In genomic region chr5:147286296-147286695, GRCh38 we compare ENCODE assay signal across 34 cellular contexts. TPM values are rescaled to one million over a fixed set of nuclear protein-coding genes. Genes with fewer than 3 reads are reported as not detected.
"Had no signal": no experiment of that assay in that cellular context is flagged by ENCODE, and none has a peak within 500 bp of the region (broad histone marks: within the 10 kb centered on the region; RNA-seq: fewer than 3 reads in every experiment).

No MANE protein-coding gene starts in this region.

- H3K9me3 ChIP-seq: ascending aorta, Peyer's patch, SJSA1, SK-N-SH had no signal

- ATAC-seq: activated CD8-positive, alpha-beta T cell treated with anti-CD3 and anti-CD28 coated beads for 36 hours; PC-3 had no signal

- H3K36me3 Mint-ChIP-seq: activated naive CD4-positive, alpha-beta T cell treated with anti-CD3 and anti-CD28 coated beads, Interleukin-2, amount 50 U/mL, for 24 hours; activated naive CD8-positive, alpha-beta T cell treated with anti-CD3 and anti-CD28 coated beads, Interleukin-2, amount 10 ng/mL, durations not matched to agents 7 days and 5 days had no signal

- FAIRE-seq: TTC549 had no signal

- H3K27ac Mint-ChIP-seq: activated CD4-positive, alpha-beta T cell treated with anti-CD3 and anti-CD28 coated beads, Interleukin-2, amount 10 ng/mL, durations not matched to agents 24 days and 14 days; activated CD8-positive, alpha-beta T cell treated with anti-CD3 and anti-CD28 coated beads for 36 hours; activated naive CD4-positive, alpha-beta T cell treated with anti-CD3 and anti-CD28 coated beads, Interleukin-2, amount 50 U/mL, for 24 hours; activated naive CD8-positive, alpha-beta T cell treated with anti-CD3 and anti-CD28 coated beads, Interleukin-2, amount 10 ng/mL, durations not matched to agents 7 days and 5 days; activated T-helper 2 cell treated with anti-CD3 and anti-CD28 coated beads, Interferon-gamma antibody, Interleukin-2, Interleukin-4, amounts not matched to agents 10 μg/mL and 5 μg/mL and 100 μg/mL, durations not matched to agents 14 hours and 24 hours and 36 hours; T-helper 1 cell treated with Interleukin-12 subunit alpha and Interleukin-12 subunit beta and Interleukin-4 antibody, amounts not matched to agents 30 μg/mL and 1 μg/mL, for 36 hours; T-helper 2 cell treated with Interferon-gamma antibody and Interleukin-4, amounts not matched to agents 5 μg/mL and 100 μg/mL, for 36 hours had no signal

- H3K27ac ChIP-seq: ascending aorta, brain microvascular endothelial cell, KMS-11, Peyer's patch, SJSA1 had no signal

- H3K9me2 ChIP-seq: SK-N-SH had no signal

- H3K4me1 Mint-ChIP-seq: activated CD4-positive, alpha-beta T cell treated with anti-CD3 and anti-CD28 coated beads, Interleukin-2, amount 10 ng/mL, durations not matched to agents 24 days and 14 days; activated naive CD4-positive, alpha-beta T cell treated with anti-CD3 and anti-CD28 coated beads, Interleukin-2, amount 50 U/mL, for 24 hours; activated naive CD8-positive, alpha-beta T cell treated with anti-CD3 and anti-CD28 coated beads, Interleukin-2, amount 10 ng/mL, durations not matched to agents 7 days and 5 days had no signal

- H3K4me2 ChIP-seq: KMS-11, SK-N-SH had no signal

- H3K9me3 Mint-ChIP-seq: activated T-helper 2 cell treated with anti-CD3 and anti-CD28 coated beads, Interferon-gamma antibody, Interleukin-2, Interleukin-4, amounts not matched to agents 10 μg/mL and 5 μg/mL and 100 μg/mL, durations not matched to agents 14 hours and 24 hours and 36 hours; T-helper 2 cell treated with Interferon-gamma antibody and Interleukin-4, amounts not matched to agents 5 μg/mL and 100 μg/mL, for 36 hours had no signal

- H3K36me3 ChIP-seq: ascending aorta, brain microvascular endothelial cell, Peyer's patch, SJSA1 had no signal

- H3K4me3 Mint-ChIP-seq: activated CD4-positive, alpha-beta T cell treated with anti-CD3 and anti-CD28 coated beads, Interleukin-2, amount 10 ng/mL, durations not matched to agents 24 days and 14 days; activated CD8-positive, alpha-beta T cell treated with anti-CD3 and anti-CD28 coated beads for 36 hours; activated naive CD4-positive, alpha-beta T cell treated with anti-CD3 and anti-CD28 coated beads, Interleukin-2, amount 50 U/mL, for 24 hours; activated naive CD8-positive, alpha-beta T cell treated with anti-CD3 and anti-CD28 coated beads, Interleukin-2, amount 10 ng/mL, durations not matched to agents 7 days and 5 days; T-helper 1 cell treated with Interleukin-12 subunit alpha and Interleukin-12 subunit beta and Interleukin-4 antibody, amounts not matched to agents 30 μg/mL and 1 μg/mL, for 36 hours; T-helper 2 cell treated with Interferon-gamma antibody and Interleukin-4, amounts not matched to agents 5 μg/mL and 100 μg/mL, for 36 hours had no signal

- H3K27me3 Mint-ChIP-seq: activated CD4-positive, alpha-beta T cell treated with anti-CD3 and anti-CD28 coated beads, Interleukin-2, amount 10 ng/mL, durations not matched to agents 24 days and 14 days; activated naive CD8-positive, alpha-beta T cell treated with anti-CD3 and anti-CD28 coated beads, Interleukin-2, amount 10 ng/mL, durations not matched to agents 7 days and 5 days had no signal

- H3K4me3 ChIP-seq: ascending aorta, Peyer's patch, SJSA1 had no signal

- H3K4me1 ChIP-seq: ascending aorta, Peyer's patch, SJSA1 had no signal

- DNase-seq: activated CD4-positive, alpha-beta T cell treated with anti-CD3 and anti-CD28 coated beads, Interleukin-2, amount 10 ng/mL, durations not matched to agents 24 days and 14 days; activated CD4-positive, alpha-beta T cell treated with anti-CD3 and anti-CD28 coated beads, Interleukin-2, amount 50 U/mL, for 4 hours; activated CD8-positive, alpha-beta T cell treated with anti-CD3 and anti-CD28 coated beads for 36 hours; activated gamma-delta T cell; activated naive CD4-positive, alpha-beta T cell treated with Interleukin-2 at 50 U/mL for 16 hours; activated naive CD8-positive, alpha-beta T cell treated with anti-CD3 and anti-CD28 coated beads, Interleukin-2, amount 10 ng/mL, durations not matched to agents 7 days and 5 days; activated T-cell treated with anti-CD3 and anti-CD28 coated beads, Interleukin-2, amount 50 U/mL, for 1 hour; amygdala; brain microvascular endothelial cell; central memory CD4-positive, alpha-beta T cell; NCI-H1092 treated with DMSO at 0.1 percent for 48 hours; NCI-H1417; NCI-H146; NCI-H187; NCI-H2029 treated with DMSO at 0.1 percent for 48 hours; NCI-H2107; NCI-H2171; NCI-H446; NCI-H524; NK-92 treated with Interleukin-12 subunit alpha and Interleukin-12 subunit beta, amount 100 ng/mL, for 24 hours; PC-3; Peyer's patch; RPMI8226; SHP77 treated with DMSO at 0.1 percent for 48 hours; SK-N-SH had no signal

- H3K27me3 ChIP-seq: ascending aorta, brain microvascular endothelial cell, Peyer's patch, SJSA1 had no signal

RNA-seq across cellular contexts. Expression of gene STK32A, which starts 51.5 kb away (rescaled TPM):
- total RNA-seq: activated CD4-positive, alpha-beta T cell treated with anti-CD3 and anti-CD28 coated beads, Interleukin-2, amount 10 ng/mL, durations not matched to agents 24 days and 14 days; activated CD8-positive, alpha-beta memory T cell treated with anti-CD3 and anti-CD28 coated beads for 36 hours; activated CD8-positive, alpha-beta T cell treated with anti-CD3 and anti-CD28 coated beads for 36 hours; activated naive CD8-positive, alpha-beta T cell treated with anti-CD3 and anti-CD28 coated beads, Interleukin-2, amount 10 ng/mL, durations not matched to agents 7 days and 5 days; activated T-helper 2 cell treated with anti-CD3 and anti-CD28 coated beads, Interferon-gamma antibody, Interleukin-2, Interleukin-4, amounts not matched to agents 10 μg/mL and 5 μg/mL and 100 μg/mL, durations not matched to agents 14 hours and 24 hours and 36 hours had no signal
